8 cellular contexts compared by ENCODE assay signal in the genomic region with DNA sequence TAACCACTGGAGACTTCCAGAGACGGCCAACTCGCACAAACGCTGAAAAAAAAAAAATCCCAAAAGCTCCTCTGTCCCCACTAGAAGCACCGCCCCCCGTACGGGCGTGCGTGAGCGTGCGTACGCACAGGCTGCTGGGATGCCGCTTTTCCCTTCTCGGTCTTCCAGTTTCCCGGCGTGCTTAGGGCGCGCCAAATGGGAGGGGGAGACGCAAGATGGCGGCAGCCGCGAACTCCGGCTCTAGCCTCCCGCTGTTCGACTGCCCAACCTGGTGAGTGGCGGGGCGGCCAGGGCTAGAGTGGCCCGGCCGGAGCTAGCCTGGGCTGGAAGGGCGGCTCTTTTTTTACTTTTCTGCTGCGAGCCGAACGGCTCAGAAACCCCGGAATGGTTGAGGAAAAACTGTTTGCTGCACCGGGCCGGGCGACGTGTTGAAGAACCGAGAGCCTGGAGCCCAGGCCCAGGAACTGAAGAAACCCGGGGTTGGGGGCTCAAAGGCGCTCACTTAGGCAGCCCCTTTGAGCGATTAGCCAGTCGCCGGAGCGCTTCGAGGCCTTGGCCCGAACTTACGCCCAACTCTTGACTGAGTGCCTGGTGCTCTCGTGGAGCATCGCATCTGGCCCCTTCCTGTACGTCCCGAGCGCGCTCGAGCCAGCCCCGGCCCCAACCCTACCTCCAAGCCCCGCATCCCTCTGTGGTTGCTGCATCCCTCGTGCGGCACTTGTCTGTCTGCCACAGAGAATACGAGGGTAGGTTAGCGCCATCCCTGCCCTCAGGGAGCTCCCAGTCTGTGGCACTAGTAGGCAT. TPM values are rescaled to one million over a fixed set of nuclear protein-coding genes. Genes with fewer than 3 reads are reported as not detected.
DNase-seq lines count a peak whose midpoint lies in the region; ATAC-seq and TF ChIP-seq lines count a peak whose summit lies in the region.

Gene PPP1R8 (plus strand): TSS at position 162 of the 804 bp plus-strand sequence. CDS start 54 bp downstream, at position 216.

- peak; percentile 94 for ATAC-seq in GM21423 (IDR thresholded peaks at IDR 0.05; ENCODE audit: unreplicated experiment)
- ATAC-seq in mucosa of descending colon: peak; percentile 100

- peaks cover 12% of the 10 kb centered on the region for H3K4me1 ChIP-seq in mucosa of descending colon (ENCODE audit: low read depth)

- intact Hi-C loops in mucosa of descending colon (cut with DNase I, micrococcal nuclease): no loop called here

- H3K4me3 ChIP-seq in epithelial cell of esophagus (ENCODE audit: low read length) (peak within 1 kb of the TSS; percentile 96), mucosa of descending colon (peak within 1 kb of the TSS; percentile 98)

- H3K36me3 ChIP-seq in mucosa of descending colon (ENCODE audit: low read depth): no peaks in the 10 kb centered on the region

- no peaks in the 10 kb centered on the region for H3K9me3 ChIP-seq in mucosa of descending colon

- no peak for TF ChIP-seq CTCF in epithelial cell of esophagus (IDR thresholded peaks at IDR 0.05; ENCODE audit: insufficient read depth, low read depth, low read length, missing control alignments)
- TF ChIP-seq CTCF in mucosa of descending colon (IDR thresholded peaks at IDR 0.05): no peak

- in situ Hi-C loops in Caki2 (cut with HindIII; ENCODE audit: low pct_unique_long_range_greater_than_20kb, low sequenced_read_pairs): no loop called here

- DNase-seq in Caki2 (ENCODE audit: low read depth) (peak; percentile 93), HuH-7 (ENCODE audit: low spot score) (peak; percentile 77), OCI-M1 (lab: John Stamatoyannopoulos, UW) (peak; percentile 98), activated T-cell treated with anti-CD3 and anti-CD28 coated beads for 24 hours (ENCODE audit: low read depth) (peak; percentile 87), epithelial cell of esophagus (ENCODE audit: low read depth) (peak; percentile 96), mucosa of descending colon (peak; percentile 93 to 96 (median 96))
- peak; percentile 89 for DNase-seq in stimulated activated CD8-positive, alpha-beta memory T cell treated with anti-CD3 and anti-CD28 coated beads, Interleukin-4, amount 100 ng/mL, for 24 hours (ENCODE audit: low read depth)

RNA-seq across cellular contexts. Expression of gene PPP1R8, which starts in this region (rescaled TPM):
- total RNA-seq in Caki2 (2014; rRNA removed; shearing (Covaris generic); ENCODE audit: low replicate concordance): 41.8 and 44.6 TPM in 2 replicates
- 10 to 100 TPM; 29.1 to 33.7 (median 31.0) TPM for total RNA-seq in mucosa of descending colon

Comparison
In these comparisons a context has a peak if more than half of its experiments do, and no peak if none do; other contexts are left out.
1. Peak in every context shown above with its lines: DNase-seq, ATAC-seq and H3K4me3 ChIP-seq.